ENCODE assay signal across 1 cellular context in the genomic region with DNA sequence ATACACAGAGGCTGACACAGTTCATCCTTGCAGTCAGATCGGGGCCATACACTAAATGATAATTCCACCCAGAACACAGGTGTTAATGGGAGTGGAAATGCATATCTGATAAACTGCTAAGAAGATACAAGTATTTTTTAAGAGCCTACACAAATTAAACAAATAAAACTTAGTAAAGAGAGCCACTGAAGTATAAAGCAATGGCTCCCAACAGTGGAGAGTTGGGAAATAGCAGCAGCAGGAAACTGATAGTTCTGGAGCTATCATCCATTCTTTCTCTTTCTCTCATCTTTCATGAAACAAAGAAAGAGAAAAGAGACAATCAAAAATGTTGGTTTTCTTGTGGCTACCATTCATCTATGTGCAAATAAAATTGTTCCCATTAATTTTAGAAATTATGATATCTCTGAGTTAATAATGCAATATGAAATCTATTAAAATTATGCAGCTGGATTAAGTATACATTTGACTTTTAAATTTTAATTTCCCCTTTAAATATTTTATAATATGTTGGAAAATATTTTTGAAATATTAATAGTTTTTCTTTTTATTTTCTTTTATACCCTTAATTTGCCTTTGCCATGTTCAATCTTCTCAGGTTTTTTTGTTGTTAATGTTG.
TF ChIP-seq lines count a peak whose summit lies in the region.

No MANE protein-coding gene starts in this region.

TF ChIP-seq in GM23338, 12 proteins besides CTCF, POLR2A, EP300 and RAD21 (continued from another document):
- TF ChIP-seq POLR2AphosphoS5 (IDR thresholded peaks at IDR 0.05; ENCODE audit: low read depth) (no peak), STAT1 (IDR thresholded peaks at IDR 0.05; ENCODE audit: unreplicated experiment) (no peak)
- TF ChIP-seq, protein P1, sequence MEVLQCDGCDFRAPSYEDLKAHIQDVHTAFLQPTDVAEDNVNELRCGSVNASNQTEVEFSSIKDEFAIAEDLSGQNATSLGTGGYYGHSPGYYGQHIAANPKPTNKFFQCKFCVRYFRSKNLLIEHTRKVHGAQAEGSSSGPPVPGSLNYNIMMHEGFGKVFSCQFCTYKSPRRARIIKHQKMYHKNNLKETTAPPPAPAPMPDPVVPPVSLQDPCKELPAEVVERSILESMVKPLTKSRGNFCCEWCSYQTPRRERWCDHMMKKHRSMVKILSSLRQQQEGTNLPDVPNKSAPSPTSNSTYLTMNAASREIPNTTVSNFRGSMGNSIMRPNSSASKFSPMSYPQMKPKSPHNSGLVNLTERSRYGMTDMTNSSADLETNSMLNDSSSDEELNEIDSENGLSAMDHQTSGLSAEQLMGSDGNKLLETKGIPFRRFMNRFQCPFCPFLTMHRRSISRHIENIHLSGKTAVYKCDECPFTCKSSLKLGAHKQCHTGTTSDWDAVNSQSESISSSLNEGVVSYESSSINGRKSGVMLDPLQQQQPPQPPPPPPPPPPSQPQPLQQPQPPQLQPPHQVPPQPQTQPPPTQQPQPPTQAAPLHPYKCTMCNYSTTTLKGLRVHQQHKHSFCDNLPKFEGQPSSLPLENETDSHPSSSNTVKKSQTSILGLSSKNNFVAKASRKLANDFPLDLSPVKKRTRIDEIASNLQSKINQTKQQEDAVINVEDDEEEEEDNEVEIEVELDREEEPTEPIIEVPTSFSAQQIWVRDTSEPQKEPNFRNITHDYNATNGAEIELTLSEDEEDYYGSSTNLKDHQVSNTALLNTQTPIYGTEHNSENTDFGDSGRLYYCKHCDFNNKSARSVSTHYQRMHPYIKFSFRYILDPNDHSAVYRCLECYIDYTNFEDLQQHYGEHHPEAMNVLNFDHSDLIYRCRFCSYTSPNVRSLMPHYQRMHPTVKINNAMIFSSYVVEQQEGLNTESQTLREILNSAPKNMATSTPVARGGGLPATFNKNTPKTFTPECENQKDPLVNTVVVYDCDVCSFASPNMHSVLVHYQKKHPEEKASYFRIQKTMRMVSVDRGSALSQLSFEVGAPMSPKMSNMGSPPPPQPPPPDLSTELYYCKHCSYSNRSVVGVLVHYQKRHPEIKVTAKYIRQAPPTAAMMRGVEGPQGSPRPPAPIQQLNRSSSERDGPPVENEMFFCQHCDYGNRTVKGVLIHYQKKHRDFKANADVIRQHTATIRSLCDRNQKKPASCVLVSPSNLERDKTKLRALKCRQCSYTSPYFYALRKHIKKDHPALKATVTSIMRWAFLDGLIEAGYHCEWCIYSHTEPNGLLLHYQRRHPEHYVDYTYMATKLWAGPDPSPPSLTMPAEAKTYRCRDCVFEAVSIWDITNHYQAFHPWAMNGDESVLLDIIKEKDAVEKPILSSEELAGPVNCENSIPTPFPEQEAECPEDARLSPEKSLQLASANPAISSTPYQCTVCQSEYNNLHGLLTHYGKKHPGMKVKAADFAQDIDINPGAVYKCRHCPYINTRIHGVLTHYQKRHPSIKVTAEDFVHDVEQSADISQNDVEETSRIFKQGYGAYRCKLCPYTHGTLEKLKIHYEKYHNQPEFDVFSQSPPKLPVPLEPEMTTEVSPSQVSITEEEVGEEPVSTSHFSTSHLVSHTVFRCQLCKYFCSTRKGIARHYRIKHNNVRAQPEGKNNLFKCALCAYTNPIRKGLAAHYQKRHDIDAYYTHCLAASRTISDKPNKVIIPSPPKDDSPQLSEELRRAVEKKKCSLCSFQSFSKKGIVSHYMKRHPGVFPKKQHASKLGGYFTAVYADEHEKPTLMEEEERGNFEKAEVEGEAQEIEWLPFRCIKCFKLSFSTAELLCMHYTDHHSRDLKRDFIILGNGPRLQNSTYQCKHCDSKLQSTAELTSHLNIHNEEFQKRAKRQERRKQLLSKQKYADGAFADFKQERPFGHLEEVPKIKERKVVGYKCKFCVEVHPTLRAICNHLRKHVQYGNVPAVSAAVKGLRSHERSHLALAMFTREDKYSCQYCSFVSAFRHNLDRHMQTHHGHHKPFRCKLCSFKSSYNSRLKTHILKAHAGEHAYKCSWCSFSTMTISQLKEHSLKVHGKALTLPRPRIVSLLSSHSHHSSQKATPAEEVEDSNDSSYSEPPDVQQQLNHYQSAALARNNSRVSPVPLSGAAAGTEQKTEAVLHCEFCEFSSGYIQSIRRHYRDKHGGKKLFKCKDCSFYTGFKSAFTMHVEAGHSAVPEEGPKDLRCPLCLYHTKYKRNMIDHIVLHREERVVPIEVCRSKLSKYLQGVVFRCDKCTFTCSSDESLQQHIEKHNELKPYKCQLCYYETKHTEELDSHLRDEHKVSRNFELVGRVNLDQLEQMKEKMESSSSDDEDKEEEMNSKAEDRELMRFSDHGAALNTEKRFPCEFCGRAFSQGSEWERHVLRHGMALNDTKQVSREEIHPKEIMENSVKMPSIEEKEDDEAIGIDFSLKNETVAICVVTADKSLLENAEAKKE (CRISPR knock-in tag; IDR thresholded peaks at IDR 0.05): no peak
TF ChIP-seq in GM23338: peak in this region for 0.
